ENCODE assay signal across 8 cellular contexts in genomic region chr20:20017001-20017851, GRCh38. TPM values are rescaled to one million over a fixed set of nuclear protein-coding genes. Genes with fewer than 3 reads are reported as not detected.
DNase-seq lines count a peak whose midpoint lies in the region; ATAC-seq and TF ChIP-seq lines count a peak whose summit lies in the region.

Gene NAA20 (plus strand): TSS chr20:20017362. CDS start chr20:20017397, 35 bp downstream.

- H3K9me3 ChIP-seq in BE2C, result no peaks in the 10 kb centered on the region

- peak within 1 kb of the TSS; percentile 86 for H3K4me3 ChIP-seq in BE2C (ENCODE audit: low read depth, low read length)

- DNase-seq in BE2C, result peak; percentile 96
- peak; percentile 96 for DNase-seq in NCI-H510A (lab: John Stamatoyannopoulos, UW)
- peak; percentile 87 to 88 for DNase-seq in activated CD4-positive, alpha-beta T cell treated with anti-CD3 and anti-CD28 coated beads for 4 hours
- peak; percentile 86 to 87 for DNase-seq in stimulated activated CD4-positive, alpha-beta T cell treated with anti-CD3 and anti-CD28 coated beads, Interleukin-1b, Interleukin-23, amount 100 ng/mL, for 4 hours (ENCODE audit: low read depth in 2 of 2)

- peaks cover 3% of the 10 kb centered on the region; the same call in 1 of the 2 replicates for H3K36me3 ChIP-seq in BE2C

- no peaks in the 10 kb centered on the region for H3K27me3 ChIP-seq in BE2C
- no peaks in the 10 kb centered on the region for H3K27me3 ChIP-seq in layer of hippocampus (ENCODE audit: control insufficient read depth, insufficient read depth, low read length)

- TF ChIP-seq CTCF in BE2C (IDR thresholded peaks at IDR 0.05; ENCODE audit: low read depth, low read length), result peak; percentile 58

- H3K4me1 ChIP-seq in BE2C, result no peaks in the 10 kb centered on the region

- H3K27ac ChIP-seq in cingulate gyrus (ENCODE audit: low read depth, low read length) (peak within 1 kb of the TSS; percentile 83), layer of hippocampus (ENCODE audit: low read depth, low read length) (peak within 1 kb of the TSS; percentile 49)

- ATAC-seq in GM19043 (IDR thresholded peaks at IDR 0.05; ENCODE audit: low read depth, unreplicated experiment) (peak; percentile 99), HG03378 (IDR thresholded peaks at IDR 0.05; ENCODE audit: unreplicated experiment) (peak; percentile 92)

RNA-seq across cellular contexts. Expression of gene NAA20, which starts in this region (rescaled TPM):
- polyA plus RNA-seq in BE2C (2012; ENCODE audit: insufficient read depth, insufficient read length, low read depth), result 99.1 TPM

Comparison
In these comparisons a context has a peak if more than half of its experiments do, and no peak if none do; other contexts are left out.
1. Peak in every context shown above with its lines: DNase-seq, ATAC-seq, H3K4me3 ChIP-seq and H3K27ac ChIP-seq.